In the genomic region with DNA sequence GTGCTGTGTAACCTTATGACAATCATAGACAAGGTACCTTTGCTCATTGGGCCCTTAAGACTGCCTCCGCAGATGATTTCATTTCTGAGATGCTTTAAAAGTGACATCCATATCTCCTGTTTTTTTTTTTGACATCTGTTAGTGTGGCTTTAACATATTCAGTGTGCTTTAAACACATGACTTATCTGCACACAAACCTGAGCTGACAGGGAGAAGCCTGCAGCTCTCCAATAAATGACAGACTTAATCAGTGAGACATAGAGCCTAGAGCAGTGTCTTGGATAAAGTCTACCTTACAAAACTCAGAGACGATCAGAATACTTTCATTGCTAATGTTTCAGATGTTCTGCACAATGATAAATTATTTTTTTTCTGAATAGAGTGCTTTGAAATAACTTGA, we compare ENCODE assay signal across 20 cellular contexts.
"Had no signal": no experiment of that assay in that cellular context is flagged by ENCODE, and none has a peak within 500 bp of the region (broad histone marks: within the 10 kb centered on the region; RNA-seq: fewer than 3 reads in every experiment).

No MANE protein-coding gene starts in this region.

- H3K27ac ChIP-seq: SJSA1 had no signal

- H3K36me3 ChIP-seq: MG63, SJSA1 had no signal

- H3K27me3 ChIP-seq: MG63, SJSA1 had no signal

- DNase-seq: IMR-90, Karpas-422, KG1, MG63, NCI-H1092, NCI-H1105 treated with DMSO at 0.1 percent for 48 hours, NCI-H1417 treated with DMSO at 0.1 percent for 48 hours, NCI-H146, NCI-H1694 treated with DMSO at 0.1 percent for 48 hours, NCI-H1930, NCI-H2081, NCI-H2107, NCI-H345, NCI-H446 treated with DMSO at 0.1 percent for 48 hours, NCI-H510A treated with DMSO at 0.1 percent for 48 hours, NCI-H526, Right ventricle myocardium superior, RPMI8226, SIG-M5 had no signal

- H3K4me3 ChIP-seq: MG63, SJSA1 had no signal

- H3K9me3 ChIP-seq: MG63, SJSA1 had no signal
